10 cellular contexts compared by ENCODE assay signal in genomic region chr1:145849356-145850165, GRCh38. TPM values are rescaled to one million over a fixed set of nuclear protein-coding genes. Genes with fewer than 3 reads are reported as not detected.
DNase-seq lines count a peak whose midpoint lies in the region; ATAC-seq lines count a peak whose summit lies in the region.
"Had no signal": no experiment of that assay in that cellular context is flagged by ENCODE, and none has a peak within 500 bp of the region (broad histone marks: within the 10 kb centered on the region; RNA-seq: fewer than 3 reads in every experiment).

No MANE protein-coding gene starts in this region.

- no peak overlapping the region for H3K27ac Mint-ChIP-seq in activated CD4-positive, alpha-beta T cell treated with anti-CD3 and anti-CD28 coated beads, Interleukin-2, amount 10 ng/mL, durations not matched to agents 24 days and 14 days
- H3K27ac Mint-ChIP-seq in stimulated activated effector memory CD8-positive, alpha-beta T cell treated with anti-CD3 and anti-CD28 coated beads, Interleukin-12 subunit alpha, Interleukin-12 subunit beta, amount 100 ng/mL, for 72 hours, result peak overlapping the region; percentile 70

- H3K9me3 Mint-ChIP-seq in activated CD4-positive, alpha-beta T cell treated with anti-CD3 and anti-CD28 coated beads, Interleukin-2, amount 10 ng/mL, durations not matched to agents 24 days and 14 days, result no peaks in the 10 kb centered on the region
- H3K9me3 Mint-ChIP-seq in stimulated activated effector memory CD8-positive, alpha-beta T cell treated with anti-CD3 and anti-CD28 coated beads, Interleukin-12 subunit alpha, Interleukin-12 subunit beta, amount 100 ng/mL, for 72 hours, result no peaks in the 10 kb centered on the region
- H3K9me3 Mint-ChIP-seq: immature natural killer cell had no signal

- H3K27me3 Mint-ChIP-seq in activated CD4-positive, alpha-beta T cell treated with anti-CD3 and anti-CD28 coated beads, Interleukin-2, amount 10 ng/mL, durations not matched to agents 24 days and 14 days, result no peaks in the 10 kb centered on the region

- peaks cover 9% of the 10 kb centered on the region for H3K4me1 Mint-ChIP-seq in activated CD4-positive, alpha-beta T cell treated with anti-CD3 and anti-CD28 coated beads, Interleukin-2, amount 10 ng/mL, durations not matched to agents 24 days and 14 days
- peaks cover 16% of the 10 kb centered on the region for H3K4me1 Mint-ChIP-seq in stimulated activated effector memory CD8-positive, alpha-beta T cell treated with anti-CD3 and anti-CD28 coated beads, Interleukin-12 subunit alpha, Interleukin-12 subunit beta, amount 100 ng/mL, for 72 hours

- no peak for ATAC-seq in stimulated activated effector memory CD8-positive, alpha-beta T cell treated with anti-CD3 and anti-CD28 coated beads, Interleukin-12 subunit alpha, Interleukin-12 subunit beta, amount 100 ng/mL, for 72 hours

- no peak overlapping the region for H3K4me3 Mint-ChIP-seq in activated CD4-positive, alpha-beta T cell treated with anti-CD3 and anti-CD28 coated beads, Interleukin-2, amount 10 ng/mL, durations not matched to agents 24 days and 14 days
- no peak overlapping the region for H3K4me3 Mint-ChIP-seq in stimulated activated effector memory CD8-positive, alpha-beta T cell treated with anti-CD3 and anti-CD28 coated beads, Interleukin-12 subunit alpha, Interleukin-12 subunit beta, amount 100 ng/mL, for 72 hours
- H3K4me3 Mint-ChIP-seq: immature natural killer cell had no signal

- DNase-seq in activated CD4-positive, alpha-beta T cell treated with anti-CD3 and anti-CD28 coated beads, Interleukin-2, amount 10 ng/mL, durations not matched to agents 24 days and 14 days, result peak; percentile 68
- no peak for DNase-seq in activated CD4-positive, alpha-beta T cell treated with anti-CD3 and anti-CD28 coated beads for 4 hours
- DNase-seq in OCI-M1 (lab: John Stamatoyannopoulos, UW) (peak; percentile 22), fibroblast of gingiva (ENCODE audit: low read depth) (peak; percentile 26), amniotic stem cell (lab: John Stamatoyannopoulos, UW) (no peak), C1 segment of cervical spinal cord (lab: John Stamatoyannopoulos, UW) (no peak), SKM-1 treated with dmso at 0.1 percent for 144 hours (lab: John Stamatoyannopoulos, UW; ENCODE audit: unreplicated experiment) (no peak)
- no peak for DNase-seq in stimulated activated effector memory CD8-positive, alpha-beta T cell treated with anti-CD3 and anti-CD28 coated beads, Interleukin-12 subunit alpha, Interleukin-12 subunit beta, amount 100 ng/mL, for 72 hours (ENCODE audit: low spot score in 2 of 2)
- DNase-seq: immature natural killer cell, NCI-H1436 had no signal

- intact Hi-C loops in activated CD4-positive, alpha-beta T cell treated with anti-CD3 and anti-CD28 coated beads, Interleukin-2, amount 10 ng/mL, durations not matched to agents 24 days and 14 days (cut with micrococcal nuclease), result no loop called here

- H3K36me3 Mint-ChIP-seq in activated CD4-positive, alpha-beta T cell treated with anti-CD3 and anti-CD28 coated beads, Interleukin-2, amount 10 ng/mL, durations not matched to agents 24 days and 14 days (ENCODE audit: low read depth), result peaks cover 26% of the 10 kb centered on the region
- peaks cover 59% of the 10 kb centered on the region for H3K36me3 Mint-ChIP-seq in stimulated activated effector memory CD8-positive, alpha-beta T cell treated with anti-CD3 and anti-CD28 coated beads, Interleukin-12 subunit alpha, Interleukin-12 subunit beta, amount 100 ng/mL, for 72 hours

RNA-seq across cellular contexts. Expression of gene NUDT17, which starts 4.1 kb away (rescaled TPM):
- 2.5 and 3.4 TPM in 2 replicates for total RNA-seq in activated CD4-positive, alpha-beta T cell treated with anti-CD3 and anti-CD28 coated beads, Interleukin-2, amount 10 ng/mL, durations not matched to agents 24 days and 14 days

RNA-seq across cellular contexts. Expression of gene PIAS3, which starts 9.3 kb away (rescaled TPM):
- 19.1 and 20.2 TPM in 2 replicates for total RNA-seq in activated CD4-positive, alpha-beta T cell treated with anti-CD3 and anti-CD28 coated beads, Interleukin-2, amount 10 ng/mL, durations not matched to agents 24 days and 14 days

RNA-seq across cellular contexts. Expression of gene POLR3C, which starts 25.6 kb away (rescaled TPM):
- 35.0 and 39.0 TPM in 2 replicates for total RNA-seq in activated CD4-positive, alpha-beta T cell treated with anti-CD3 and anti-CD28 coated beads, Interleukin-2, amount 10 ng/mL, durations not matched to agents 24 days and 14 days

RNA-seq across cellular contexts. Expression of gene RNF115, which starts 25.7 kb away (rescaled TPM):
- 14.1 and 15.5 TPM in 2 replicates for total RNA-seq in activated CD4-positive, alpha-beta T cell treated with anti-CD3 and anti-CD28 coated beads, Interleukin-2, amount 10 ng/mL, durations not matched to agents 24 days and 14 days

RNA-seq across cellular contexts. Expression of gene ANKRD35, which starts 36.1 kb away (rescaled TPM):
- total RNA-seq in activated CD4-positive, alpha-beta T cell treated with anti-CD3 and anti-CD28 coated beads, Interleukin-2, amount 10 ng/mL, durations not matched to agents 24 days and 14 days, result 0.40 TPM in 2 replicates

Comparison
In these comparisons a context has a peak if more than half of its experiments do, and no peak if none do; other contexts are left out.
1. DNase-seq: peak in activated CD4-positive, alpha-beta T cell treated with anti-CD3 and anti-CD28 coated beads, Interleukin-2, amount 10 ng/mL, durations not matched to agents 24 days and 14 days (single experiment), OCI-M1 (single experiment) and fibroblast of gingiva (single experiment); none in activated CD4-positive, alpha-beta T cell treated with anti-CD3 and anti-CD28 coated beads for 4 hours (0 of 2), stimulated activated effector memory CD8-positive, alpha-beta T cell treated with anti-CD3 and anti-CD28 coated beads, Interleukin-12 subunit alpha, Interleukin-12 subunit beta, amount 100 ng/mL, for 72 hours (0 of 2), amniotic stem cell (single experiment), C1 segment of cervical spinal cord (0 of 14) and SKM-1 treated with dmso at 0.1 percent for 144 hours (single experiment).